1 cellular context compared by ENCODE assay signal in the genomic region with DNA sequence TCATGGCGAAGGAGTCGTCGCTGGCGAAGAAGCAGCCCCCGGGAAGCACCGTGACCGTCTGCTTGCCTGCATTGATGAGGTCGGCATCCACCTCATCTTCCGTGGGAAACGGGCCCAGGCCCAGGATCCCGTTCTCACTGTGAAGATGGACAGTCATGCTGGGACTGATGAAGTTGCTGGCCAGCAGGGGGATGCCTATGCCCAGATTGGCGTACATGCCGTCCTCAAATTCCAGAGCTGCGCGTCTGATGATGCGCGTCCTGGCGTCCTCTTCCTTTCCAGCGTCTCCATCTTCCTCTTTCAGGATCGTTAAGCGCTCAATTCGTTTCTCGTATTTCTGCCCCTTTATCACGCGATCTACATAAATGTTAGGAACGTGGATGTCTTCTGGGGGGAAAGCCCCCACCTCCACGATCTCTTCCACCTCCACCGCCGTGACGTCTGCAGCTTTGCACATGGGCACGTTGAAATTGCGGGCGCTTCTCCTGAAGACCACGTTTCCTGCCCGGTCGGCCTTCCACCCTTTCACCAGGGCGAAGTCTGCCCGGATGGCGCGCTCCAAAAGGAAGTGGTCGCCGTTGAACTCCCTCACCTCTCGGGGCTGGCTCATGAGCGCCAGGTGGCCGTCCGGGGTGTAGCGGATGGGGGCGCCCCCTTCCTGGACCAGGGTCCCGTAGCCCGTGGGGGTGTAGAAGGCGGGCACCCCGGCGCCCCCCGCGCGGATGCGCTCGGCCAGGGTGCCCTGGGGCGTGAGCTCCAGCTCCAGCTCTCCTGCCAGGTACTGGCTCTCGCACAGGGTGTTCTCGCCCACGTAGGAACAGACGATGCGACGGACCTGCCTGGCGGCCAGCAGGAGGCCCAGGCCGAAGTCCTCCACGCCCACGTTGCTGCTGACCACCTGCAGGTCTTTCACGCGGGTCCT.
TF ChIP-seq lines count a peak whose summit lies in the region.

No MANE protein-coding gene starts in this region.

TF ChIP-seq in GM12878, 131 proteins besides CTCF, POLR2A, EP300 and RAD21:
- TF ChIP-seq DPF2 (IDR thresholded peaks at IDR 0.05): 0 out of 2 replicates have a peak, but pooled peaks have one; percentile 36
- TF ChIP-seq IKZF1 (conservative IDR thresholded peaks at IDR 0.05): peak; percentile 68
- TF ChIP-seq RELA (IDR thresholded peaks at IDR 0.05; ENCODE audit: borderline replicate concordance, partially characterized antibody): peak; percentile 44
- TF ChIP-seq, protein P1, sequence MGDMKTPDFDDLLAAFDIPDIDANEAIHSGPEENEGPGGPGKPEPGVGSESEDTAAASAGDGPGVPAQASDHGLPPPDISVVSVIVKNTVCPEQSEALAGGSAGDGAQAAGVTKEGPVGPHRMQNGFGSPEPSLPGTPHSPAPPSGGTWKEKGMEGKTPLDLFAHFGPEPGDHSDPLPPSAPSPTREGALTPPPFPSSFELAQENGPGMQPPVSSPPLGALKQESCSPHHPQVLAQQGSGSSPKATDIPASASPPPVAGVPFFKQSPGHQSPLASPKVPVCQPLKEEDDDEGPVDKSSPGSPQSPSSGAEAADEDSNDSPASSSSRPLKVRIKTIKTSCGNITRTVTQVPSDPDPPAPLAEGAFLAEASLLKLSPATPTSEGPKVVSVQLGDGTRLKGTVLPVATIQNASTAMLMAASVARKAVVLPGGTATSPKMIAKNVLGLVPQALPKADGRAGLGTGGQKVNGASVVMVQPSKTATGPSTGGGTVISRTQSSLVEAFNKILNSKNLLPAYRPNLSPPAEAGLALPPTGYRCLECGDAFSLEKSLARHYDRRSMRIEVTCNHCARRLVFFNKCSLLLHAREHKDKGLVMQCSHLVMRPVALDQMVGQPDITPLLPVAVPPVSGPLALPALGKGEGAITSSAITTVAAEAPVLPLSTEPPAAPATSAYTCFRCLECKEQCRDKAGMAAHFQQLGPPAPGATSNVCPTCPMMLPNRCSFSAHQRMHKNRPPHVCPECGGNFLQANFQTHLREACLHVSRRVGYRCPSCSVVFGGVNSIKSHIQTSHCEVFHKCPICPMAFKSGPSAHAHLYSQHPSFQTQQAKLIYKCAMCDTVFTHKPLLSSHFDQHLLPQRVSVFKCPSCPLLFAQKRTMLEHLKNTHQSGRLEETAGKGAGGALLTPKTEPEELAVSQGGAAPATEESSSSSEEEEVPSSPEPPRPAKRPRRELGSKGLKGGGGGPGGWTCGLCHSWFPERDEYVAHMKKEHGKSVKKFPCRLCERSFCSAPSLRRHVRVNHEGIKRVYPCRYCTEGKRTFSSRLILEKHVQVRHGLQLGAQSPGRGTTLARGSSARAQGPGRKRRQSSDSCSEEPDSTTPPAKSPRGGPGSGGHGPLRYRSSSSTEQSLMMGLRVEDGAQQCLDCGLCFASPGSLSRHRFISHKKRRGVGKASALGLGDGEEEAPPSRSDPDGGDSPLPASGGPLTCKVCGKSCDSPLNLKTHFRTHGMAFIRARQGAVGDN (IDR thresholded peaks at IDR 0.05): peak; percentile 31; the same call in 1 of the 2 replicates
- 0 out of 2 replicates have a peak, but pooled peaks have one; percentile 37 for TF ChIP-seq HDGF (IDR thresholded peaks at IDR 0.05)
- TF ChIP-seq BHLHE40 (IDR thresholded peaks at IDR 0.05; ENCODE audit: borderline replicate concordance in 1 of 2, low read depth in 2 of 2, low read length in 1 of 2): peak in 1 of 2 experiments; percentile 74; a peak in 2 of 4 replicates
- TF ChIP-seq IKZF2 (IDR thresholded peaks at IDR 0.05): peak; percentile 52 to 68
- 0 out of 2 replicates have a peak, but pooled peaks have one; percentile 37 for TF ChIP-seq NBN (IDR thresholded peaks at IDR 0.05)
TF ChIP-seq in GM12878: peak in this region for 8; not testable (repeated sequence) for 123.
